In the genomic region with DNA sequence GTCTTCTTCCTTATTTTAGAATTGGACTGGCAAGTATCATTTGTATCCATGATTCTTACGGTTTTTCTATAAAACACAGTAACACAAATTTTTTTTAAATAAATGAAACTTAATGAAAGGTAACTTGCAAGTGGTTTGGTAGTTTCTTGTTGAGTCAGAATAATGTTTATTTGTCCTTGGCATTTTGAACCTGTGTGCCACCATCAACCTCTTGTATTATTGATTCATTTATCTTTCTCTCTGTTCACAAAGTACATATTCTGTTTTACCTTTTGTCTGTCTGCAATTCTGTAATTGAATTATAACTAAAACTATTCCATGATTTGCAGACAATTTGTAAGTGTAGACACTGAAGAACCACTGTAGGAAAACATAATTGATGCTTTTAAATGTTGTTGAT, we compare ENCODE assay signal across 20 cellular contexts. TPM values are rescaled to one million over a fixed set of nuclear protein-coding genes. Genes with fewer than 3 reads are reported as not detected.
DNase-seq lines count a peak whose midpoint lies in the region; ATAC-seq, FAIRE-seq and TF ChIP-seq lines count a peak whose summit lies in the region.
"Had no signal": no experiment of that assay in that cellular context is flagged by ENCODE, and none has a peak within 500 bp of the region (broad histone marks: within the 10 kb centered on the region; RNA-seq: fewer than 3 reads in every experiment).

No MANE protein-coding gene starts in this region.

- H3K4me3 ChIP-seq in HepG2 (replicated peaks in 1 of 3; ENCODE audit: insufficient read depth in 1 of 3, low read depth in 2 of 3, low read length in 3 of 3) (no peak overlapping the region), pancreas (no peak overlapping the region), adrenal gland (no peak overlapping the region), A673 (ENCODE audit: low read depth, low read length, poor library complexity, severe bottlenecking) (no peak overlapping the region)
- H3K4me3 ChIP-seq: GM23248, HAP-1 had no signal

- no peak overlapping the region for H2AFZ ChIP-seq in HepG2 (ENCODE audit: low read length)
- H2AFZ ChIP-seq: GM23248 had no signal

- no peak overlapping the region for H3K4me2 ChIP-seq in HepG2 (ENCODE audit: low read depth, low read length)

- peak in 1 of 2 experiments; percentile 72; a peak in 1 of 4 replicates for TF ChIP-seq EP300 in HepG2 (IDR thresholded peaks at IDR 0.05; ENCODE audit: low read depth in 2 of 2, low read length in 2 of 2)
- no peak for TF ChIP-seq EP300 in HepG2 (CRISPR knock-in tag; IDR thresholded peaks at IDR 0.05; ENCODE audit: borderline replicate concordance)

- no peak for TF ChIP-seq RAD21 in HepG2 (CRISPR knock-in tag; IDR thresholded peaks at IDR 0.05)

- TF ChIP-seq POLR2A in HepG2 (IDR thresholded peaks at IDR 0.05; ENCODE audit: insufficient read depth in 1 of 2, low read depth in 2 of 2, low read length in 2 of 2) = no peak
- no peak for TF ChIP-seq POLR2A in adrenal gland (IDR thresholded peaks at IDR 0.05)

- POLR2A ChIA-PET in HepG2 (lab: Yijun Ruan, JAX) = interaction anchor here (1.3 to 2.7 kb wide), 2 partner anchors 343 to 613 kb away, joined by 4 to 19 read pairs; a partner anchor contains a TSS
- POLR2A ChIA-PET in A673 (lab: Charles Lee; ENCODE audit: low non-redundant PET) = interaction anchor here (0.7 kb wide), 1 partner anchor 135 kb away, joined by 4 read pairs; no protein-coding TSS in a partner anchor

- H4K20me1 ChIP-seq in HepG2 (ENCODE audit: insufficient read depth, low read length) = no peaks in the 10 kb centered on the region

- 98% methylated on average over 1 of the region's 1 CpG for WGBS in HepG2 (ENCODE audit: low lambda C conversion rate)
- WGBS in pancreas, 2 donors = 93 to 94% methylated on average over 1 of the region's 1 CpG
- 86 to 95% (median 93%) methylated on average over 1 of the region's 1 CpG for WGBS in adrenal gland, 4 donors

- H3K27me3 ChIP-seq in HepG2 (ENCODE audit: control insufficient read depth in 1 of 2, insufficient read depth in 2 of 2, low read length in 2 of 2) (no peaks in the 10 kb centered on the region), pancreas (no peaks in the 10 kb centered on the region), adrenal gland (no peaks in the 10 kb centered on the region), A673 (replicated peaks; ENCODE audit: insufficient read depth, low read depth, low read length, poor library complexity) (no peaks in the 10 kb centered on the region)

- H3K36me3 ChIP-seq in HepG2 (replicated peaks in 1 of 2; ENCODE audit: control insufficient read depth in 1 of 2, insufficient read depth in 2 of 2, low read length in 2 of 2) (peaks cover 0 to 7% of the 10 kb centered on the region in 2 experiments; a peak in 1 of 5 replicates), pancreas (no peaks in the 10 kb centered on the region), adrenal gland (replicated peaks in 1 of 2) (no peaks in the 10 kb centered on the region), A673 (ENCODE audit: insufficient read depth, low read length, poor library complexity, severe bottlenecking) (no peaks in the 10 kb centered on the region)
- H3K36me3 ChIP-seq: HAP-1 had no signal

- DNase-seq in NCI-H1417 (lab: John Stamatoyannopoulos, UW) (peak in 2 of 3 experiments; percentile 31 to 70), HepG2 (ENCODE audit: low spot score) (no peak), pancreas (no peak), adrenal gland (no peak), A673 (ENCODE audit: low spot score) (no peak)
- DNase-seq: Caco-2; CD4-positive, alpha-beta T cell had no signal

- CTCF ChIA-PET in HepG2 (lab: Yijun Ruan, JAX; ENCODE audit: low intra/inter-chr PET ratio, low total read pairs) (interaction anchor here (1.4 to 2.8 kb wide), 3 partner anchors 312 to 623 kb away, joined by 4 to 32 read pairs (median 16); a partner anchor contains a TSS), A673 (lab: Charles Lee) (interaction anchor here (0.6 kb wide), 1 partner anchor 1745 kb away, joined by 4 read pairs; no protein-coding TSS in a partner anchor)

- TF ChIP-seq CTCF in 22Rv1 (IDR thresholded peaks at IDR 0.05) (no peak), VCaP (conservative IDR thresholded peaks at IDR 0.05) (no peak), HepG2 (CRISPR knock-in tag; IDR thresholded peaks at IDR 0.05) (no peak), pancreas (IDR thresholded peaks at IDR 0.05) (no peak), adrenal gland (IDR thresholded peaks at IDR 0.05) (no peak), A673 (conservative IDR thresholded peaks at IDR 0.05; ENCODE audit: low read depth, low read length) (no peak)

- H3K4me1 ChIP-seq in HepG2 (ENCODE audit: insufficient read depth, low read length) (peaks cover 41% of the 10 kb centered on the region), pancreas (peaks cover 3 to 4% (median 4%) of the 10 kb centered on the region in 3 donors), adrenal gland (replicated peaks in 1 of 2) (peaks cover 0 to 6% of the 10 kb centered on the region in 2 donors), A673 (ENCODE audit: insufficient read depth, low read length, poor library complexity, severe bottlenecking) (peaks cover 30% of the 10 kb centered on the region)
- H3K4me1 ChIP-seq: HAP-1 had no signal

- in situ Hi-C loops in HepG2 (cut with HindIII; ENCODE audit: extremely low pct_ligation_motif_present, low pct_unique_long_range_greater_than_20kb) = loop anchor here (5.0 kb wide), 3 partner anchors 315 to 620 kb away; no protein-coding TSS in a partner anchor

- BruUV-seq in HepG2 (replicated peaks; lab: Mats Ljungman, UMichigan) (no TSS peak), A673 (replicated peaks; lab: Mats Ljungman, UMichigan) (no TSS peak)

- intact Hi-C loops in HepG2 (cut with micrococcal nuclease; ENCODE audit: unreplicated experiment) (loop anchor here (1.0 to 2.0 kb wide), 3 partner anchors 76 to 342 kb away; no protein-coding TSS in a partner anchor), pancreas (cut with DNase I) (no loop called here), adrenal gland (cut with DNase I) (no loop called here), A673 (cut with micrococcal nuclease; ENCODE audit: unreplicated experiment) (no loop called here)

- no peaks in the 10 kb centered on the region for H3K79me2 ChIP-seq in HepG2 (ENCODE audit: insufficient read depth, low read length)

- H3K9me3 ChIP-seq in HepG2 (ENCODE audit: low read length) = no peaks in the 10 kb centered on the region
- H3K9me3 ChIP-seq in pancreas = no peaks in the 10 kb centered on the region
- no peaks in the 10 kb centered on the region for H3K9me3 ChIP-seq in adrenal gland (replicated peaks in 1 of 3)
- no peaks in the 10 kb centered on the region for H3K9me3 ChIP-seq in A673 (ENCODE audit: low read depth, low read length, poor library complexity, severe bottlenecking)
- H3K9me3 ChIP-seq: Caco-2, HAP-1 had no signal

- FAIRE-seq in HepG2 (lab: Jason Lieb, UNC) (no peak), pancreas (lab: Jason Lieb, UNC) (no peak)
- FAIRE-seq: D721Med, GM12891, GM19239, HTR-8/SVneo had no signal

- H3K27ac ChIP-seq in 22Rv1 (peak overlapping the region; percentile 43), VCaP (peak overlapping the region; percentile 94), HepG2 (ENCODE audit: extremely low read length, insufficient read depth, low read length) (no peak overlapping the region), pancreas (no peak overlapping the region), adrenal gland (no peak overlapping the region), A673 (ENCODE audit: low read depth, low read length, poor library complexity, severe bottlenecking) (no peak overlapping the region)
- H3K27ac ChIP-seq: C4-2B, GM23248, HL-60 had no signal

- H3K9ac ChIP-seq in HepG2 (ENCODE audit: insufficient read depth, low read depth, low read length) = no peak overlapping the region
- H3K9ac ChIP-seq: GM23248 had no signal

- ATAC-seq in HepG2 (no peak; the same call in 2 of the 3 replicates), pancreas (no peak), HG03442 (IDR thresholded peaks at IDR 0.05; ENCODE audit: unreplicated experiment) (no peak)

TF ChIP-seq in HepG2, 621 proteins besides CTCF, POLR2A, EP300 and RAD21 (continues in another document):
- TF ChIP-seq KAT2B (IDR thresholded peaks at IDR 0.05; ENCODE audit: borderline replicate concordance, low read depth, low read length) (0 out of 2 replicates have a peak, but pooled peaks have one; percentile 14), ZNF772 (CRISPR knock-in tag; IDR thresholded peaks at IDR 0.05) (no peak), KLF13 (CRISPR knock-in tag; IDR thresholded peaks at IDR 0.05) (no peak), ZBTB20 (CRISPR knock-in tag; IDR thresholded peaks at IDR 0.05; ENCODE audit: borderline replicate concordance, low read depth) (no peak), ZC3H13 (CRISPR knock-in tag; IDR thresholded peaks at IDR 0.05) (no peak), ZNF441 (CRISPR knock-in tag; IDR thresholded peaks at IDR 0.05; ENCODE audit: borderline replicate concordance) (no peak), RARA (CRISPR knock-in tag; IDR thresholded peaks at IDR 0.05) (peak; percentile 83)

RNA-seq across cellular contexts. Expression of a gene that starts 54.7 kb away (rescaled TPM):
- total RNA-seq in HepG2 (2016; rRNA removed; fragmentation: Illumina TruSeq; extraction: Trizol) (34.2 and 35.2 TPM in 2 replicates), pancreas (1 to 10 TPM; 4.8 to 9.0 (median 7.8) TPM), adrenal gland (10 to 100 TPM in 4 of 8 donors, 1 to 10 TPM in 4; 2.9 to 18.2 (median 9.7) TPM), A673 (2021) (15.0 and 23.2 TPM in 2 replicates)
- total RNA-seq in HepG2 (2016; cell fraction: cytosol; rRNA removed; fragmentation: Illumina TruSeq; extraction: Trizol; ENCODE audit: low read depth) = 30.4 and 34.3 TPM in 2 replicates
- total RNA-seq in HepG2 (2016; cell fraction: insoluble cytoplasmic fraction; rRNA removed; fragmentation: Illumina TruSeq; extraction: Trizol) = 33.9 and 35.4 TPM in 2 replicates
- 22.8 and 24.9 TPM in 2 replicates for total RNA-seq in HepG2 (2016; cell fraction: membrane; rRNA removed; fragmentation: Illumina TruSeq; extraction: Trizol)
- total RNA-seq in HepG2 (2016; cell fraction: nucleus; rRNA removed; fragmentation: Illumina TruSeq; extraction: Trizol) = 104 and 116 TPM in 2 replicates
- polyA plus RNA-seq in HepG2 (2011; rRNA removed) (6.9 and 8.6 TPM in 2 replicates), pancreas (1 to 10 TPM; 2.4 to 2.5 TPM), adrenal gland (1 to 10 TPM; 2.6 to 7.0 (median 2.6) TPM)
- 3.3 and 4.8 TPM in 2 replicates for polyA plus RNA-seq in HepG2 (2011; cell fraction: cytosol; rRNA removed)
- polyA plus RNA-seq in HepG2 (2011; cell fraction: nucleus; rRNA removed) = 7.2 and 8.4 TPM in 2 replicates
- 15.0 and 17.1 TPM in 2 replicates for polyA plus RNA-seq in HepG2 (2012)
- 3.4 and 3.6 TPM in 2 replicates for polyA plus RNA-seq in HepG2 (2016; cell fraction: cytosol; fragmentation: Illumina TruSeq; extraction: Trizol; ENCODE audit: low read depth)
- polyA plus RNA-seq in HepG2 (2016; cell fraction: insoluble cytoplasmic fraction; fragmentation: Illumina TruSeq; extraction: Trizol; ENCODE audit: low read depth) = 22.0 and 22.6 TPM in 2 replicates
- polyA plus RNA-seq in HepG2 (2016; cell fraction: membrane; fragmentation: Illumina TruSeq; extraction: Trizol; ENCODE audit: low read depth) = 5.8 and 6.4 TPM in 2 replicates
- 23.3 and 24.7 TPM in 2 replicates for polyA plus RNA-seq in HepG2 (2016; cell fraction: nucleus; fragmentation: Illumina TruSeq; extraction: Trizol; ENCODE audit: insufficient read depth, low read depth)
- polyA minus RNA-seq in HepG2 (2011; rRNA and poly(A)+ RNA removed; ENCODE audit: low replicate concordance) = 7.9 and 21.8 TPM in 2 replicates
- polyA minus RNA-seq in HepG2 (2011; cell fraction: cytosol; rRNA and poly(A)+ RNA removed) = 20.5 and 21.5 TPM in 2 replicates
- polyA minus RNA-seq in HepG2 (2011; cell fraction: nucleus; rRNA and poly(A)+ RNA removed) = 195 and 223 TPM in 2 replicates
- total RNA-seq: A172 had no signal
- polyA plus RNA-seq: IgD-negative memory B cell had no signal

Comparison
In these comparisons a context has a peak if more than half of its experiments do, and no peak if none do; other contexts are left out.
1. H3K27ac ChIP-seq: peak in 22Rv1 (single experiment) and VCaP (single experiment); none in HepG2 (single experiment), pancreas (0 of 4), adrenal gland (0 of 5) and A673 (single experiment).
2. DNase-seq: peak in NCI-H1417 (2 of 3); none in HepG2 (single experiment), pancreas (0 of 6), adrenal gland (0 of 7) and A673 (single experiment).